In genomic region chr9:27194401-27195091, GRCh38 we compare ENCODE assay signal across 1 cellular context.
TF ChIP-seq lines count a peak whose summit lies in the region.

No MANE protein-coding gene starts in this region.

TF ChIP-seq in HCT116, 20 proteins besides CTCF, POLR2A, EP300 and RAD21 (continued from another document):
- TF ChIP-seq ZBTB33 (IDR thresholded peaks at IDR 0.05; ENCODE audit: extremely low read depth, insufficient replicate concordance, low read length) (no peak), MAX (IDR thresholded peaks at IDR 0.05) (peak; percentile 60)
TF ChIP-seq in HCT116: peak in this region for 11.
